In genomic region chr12:68789144-68789878, GRCh38 we compare ENCODE assay signal across 17 cellular contexts. TPM values are rescaled to one million over a fixed set of nuclear protein-coding genes. Genes with fewer than 3 reads are reported as not detected.
A peak's percentile ranks its signal among the peaks of the same experiment; 100 is the strongest.
DNase-seq lines count a peak whose midpoint lies in the region; ATAC-seq and TF ChIP-seq lines count a peak whose summit lies in the region.
"Had no signal": no experiment of that assay in that cellular context is flagged by ENCODE, and none has a peak within 500 bp of the region (broad histone marks: within the 10 kb centered on the region; RNA-seq: fewer than 3 reads in every experiment).

No MANE protein-coding gene starts in this region.

- no peaks in the 10 kb centered on the region for H3K9me2 ChIP-seq in OCI-LY7 (ENCODE audit: insufficient read depth, low read length)

- H2AFZ ChIP-seq in OCI-LY7 (ENCODE audit: low read length), result no peak overlapping the region; the same call in 1 of the 2 replicates

- peak; percentile 9 to 23 for TF ChIP-seq RAD21 in liver (IDR thresholded peaks at IDR 0.05)

- POLR2A ChIA-PET in OCI-LY7 (lab: Charles Lee), result interaction anchor here (0.6 to 5.2 kb wide), 7 partner anchors 10 to 131 kb away, joined by 3 to 31 read pairs (median 10); partner anchors contain the start of gene MDM2

- CTCF ChIA-PET in OCI-LY7 (lab: Charles Lee; ENCODE audit: unreplicated experiment), result no interaction called here

- ATAC-seq in GM21529 (IDR thresholded peaks at IDR 0.05; ENCODE audit: unreplicated experiment), result no peak

- H3K4me2 ChIP-seq in OCI-LY7 (ENCODE audit: low read length), result no peak overlapping the region

- intact Hi-C loops in OCI-LY7 (cut with micrococcal nuclease; ENCODE audit: unreplicated experiment), result no loop called here

- BruUV-seq in OCI-LY7 (replicated peaks; lab: Mats Ljungman, UMichigan), result no TSS peak

- H3K27me3 ChIP-seq in liver (ENCODE audit: control insufficient read depth in 4 of 4, insufficient read depth in 4 of 4, low read length in 3 of 4), result no peaks in the 10 kb centered on the region

- H3K9ac ChIP-seq in liver (ENCODE audit: low read depth in 1 of 2, low read length in 2 of 2), result peak overlapping the region in 1 of 2 donors; percentile 14

- H3K79me2 ChIP-seq in OCI-LY7 (ENCODE audit: insufficient read depth, low read depth, low read length), result no peaks in the 10 kb centered on the region

- H3K27ac ChIP-seq in OCI-LY7 (ENCODE audit: low read depth, low read length, poor library complexity, severe bottlenecking), result peak overlapping the region; percentile 77
- H3K27ac ChIP-seq in liver (ENCODE audit: low read depth in 1 of 2, low read length in 2 of 2), result peak overlapping the region; percentile 81 to 86

- no peaks in the 10 kb centered on the region for H3K9me3 ChIP-seq in OCI-LY7 (ENCODE audit: low read length)
- H3K9me3 ChIP-seq in liver (ENCODE audit: control insufficient read depth in 4 of 4, low read length in 3 of 4), result no peaks in the 10 kb centered on the region
- H3K9me3 ChIP-seq: HAP-1 had no signal

- WGBS in liver, result 56% methylated on average over 14 of the region's 14 CpGs

- H3K4me3 ChIP-seq in OCI-LY7 (ENCODE audit: low read depth, low read length, poor library complexity, severe bottlenecking), result no peak overlapping the region
- H3K4me3 ChIP-seq in liver (ENCODE audit: low read depth in 1 of 3, low read length in 3 of 3), result peak overlapping the region in 2 of 3 donors; percentile 1 to 35
- H3K4me3 ChIP-seq: HAP-1 had no signal

- DNase-seq in DMS53 treated with DMSO at 0.1 percent for 48 hours (lab: John Stamatoyannopoulos, UW; ENCODE audit: unreplicated experiment) (peak; percentile 26), OCI-LY7 (ENCODE audit: low spot score) (no peak), AG08395 (ENCODE audit: low spot score) (no peak), NCI-H1105 treated with DMSO at 0.1 percent for 48 hours (lab: John Stamatoyannopoulos, UW) (no peak)
- DNase-seq in activated effector memory CD4-positive, alpha-beta T cell treated with anti-CD3 and anti-CD28 coated beads, Interleukin-2, amount 50 U/mL, for 16 hours, result no peak
- DNase-seq: CD8-positive, alpha-beta memory T cell; DMS 273 treated with DMSO at 0.1 percent for 48 hours; EL; NCI-H2029 treated with DMSO at 0.1 percent for 48 hours; NCI-H2171 treated with DMSO at 0.1 percent for 48 hours; NCI-H446 treated with DMSO at 0.1 percent for 48 hours; NK-92 treated with Interleukin-12 subunit alpha and Interleukin-12 subunit beta, amount 100 ng/mL, for 24 hours; RPMI8226; SIG-M5 had no signal

- TF ChIP-seq CTCF in OCI-LY7 (conservative IDR thresholded peaks at IDR 0.05; ENCODE audit: low read length) (no peak), liver (IDR thresholded peaks at IDR 0.05; ENCODE audit: low read depth, low read length, missing input control) (no peak)

- H3K36me3 ChIP-seq in OCI-LY7 (ENCODE audit: insufficient read depth, low read length) (no peaks in the 10 kb centered on the region), liver (ENCODE audit: control insufficient read depth in 4 of 4, insufficient read depth in 3 of 4, low read depth in 1 of 4, low read length in 3 of 4) (no peaks in the 10 kb centered on the region)
- H3K36me3 ChIP-seq: HAP-1 had no signal

- no peaks in the 10 kb centered on the region for H4K20me1 ChIP-seq in OCI-LY7 (ENCODE audit: insufficient read depth, low read length)

- peaks cover 93% of the 10 kb centered on the region for H3K4me1 ChIP-seq in OCI-LY7 (ENCODE audit: insufficient read depth, low read length, poor library complexity, severe bottlenecking)
- peaks cover 3 to 31% (median 23%) of the 10 kb centered on the region in 4 donors for H3K4me1 ChIP-seq in liver (ENCODE audit: control insufficient read depth in 4 of 4, insufficient read depth in 4 of 4, low read length in 3 of 4)
- H3K4me1 ChIP-seq: HAP-1 had no signal

TF ChIP-seq in liver, 16 proteins besides CTCF, POLR2A, EP300 and RAD21:
- TF ChIP-seq ATF3 (IDR thresholded peaks at IDR 0.05) (peak; percentile 45), REST (IDR thresholded peaks at IDR 0.05) (peak; percentile 35), HNF4G (IDR thresholded peaks at IDR 0.05) (peak; percentile 24), JUND (IDR thresholded peaks at IDR 0.05) (peak; percentile 57 to 70), HNF4A (conservative IDR thresholded peaks at IDR 0.05) (peak; percentile 61 to 72), ZBTB33 (IDR thresholded peaks at IDR 0.05) (peak; percentile 27), FOXA2 (IDR thresholded peaks at IDR 0.05) (peak; percentile 87), TAF1 (conservative IDR thresholded peaks at IDR 0.05) (no peak), GABPA (IDR thresholded peaks at IDR 0.05 in 1 of 2, conservative IDR thresholded peaks at IDR 0.05 in 1 of 2) (no peak), FOXA1 (IDR thresholded peaks at IDR 0.05) (peak; percentile 84), EGR1 (IDR thresholded peaks at IDR 0.05; ENCODE audit: low read depth in 2 of 2) (no peak), MAX (IDR thresholded peaks at IDR 0.05) (peak; percentile 76), RXRA (IDR thresholded peaks at IDR 0.05) (peak; percentile 48 to 74), YY1 (IDR thresholded peaks at IDR 0.05) (peak; percentile 68), SP1 (IDR thresholded peaks at IDR 0.05) (peak; percentile 79), NR2F2 (IDR thresholded peaks at IDR 0.05) (no peak)

RNA-seq across cellular contexts. Expression of gene MDM2, which starts 18.7 kb away (rescaled TPM):
- 143 and 229 TPM in 2 replicates for total RNA-seq in OCI-LY7 (2014; rRNA removed; shearing (Covaris generic))
- 318 and 366 TPM in 2 replicates for total RNA-seq in OCI-LY7 (2022)
- 10 to 100 TPM; 44.4 to 69.4 TPM for total RNA-seq in liver
- polyA plus RNA-seq in liver, result 10 to 100 TPM; 10.1 to 29.5 TPM

RNA-seq across cellular contexts. Expression of gene SLC35E3, which starts 43.3 kb away (rescaled TPM):
- 24.6 and 26.6 TPM in 2 replicates for total RNA-seq in OCI-LY7 (2014; rRNA removed; shearing (Covaris generic))
- total RNA-seq in OCI-LY7 (2022) (39.1 and 66.6 TPM in 2 replicates), liver (1 to 10 TPM; 4.2 to 5.1 TPM)
- 1 to 10 TPM; 2.1 to 6.0 TPM for polyA plus RNA-seq in liver

Comparison
In these comparisons a context has a peak if more than half of its experiments do, and no peak if none do; other contexts are left out.
1. RNA of gene SLC35E3, which starts 43.3 kb away (total RNA-seq): 24.6 to 66.6 TPM in OCI-LY7; 4.2 to 5.1 TPM in liver; every median in the first group is over 4 times any median in the second.